In genomic region chr9:92963831-92964606, GRCh38 we compare ENCODE assay signal across 8 cellular contexts. TPM values are rescaled to one million over a fixed set of nuclear protein-coding genes. Genes with fewer than 3 reads are reported as not detected.
DNase-seq lines count a peak whose midpoint lies in the region; ATAC-seq and TF ChIP-seq lines count a peak whose summit lies in the region.

No MANE protein-coding gene starts in this region.

- WGBS in thyroid gland, 2 donors: 83 to 89% methylated on average over 16 of the region's 16 CpGs

- CTCF ChIA-PET in A673 (lab: Charles Lee): no interaction called here

- BruUV-seq in A673 (replicated peaks; lab: Mats Ljungman, UMichigan): no TSS peak

- no peak for TF ChIP-seq CTCF in A673 (conservative IDR thresholded peaks at IDR 0.05; ENCODE audit: low read depth, low read length)
- TF ChIP-seq CTCF in thyroid gland (IDR thresholded peaks at IDR 0.05): no peak

- no peaks in the 10 kb centered on the region for H3K27me3 ChIP-seq in A673 (replicated peaks; ENCODE audit: insufficient read depth, low read depth, low read length, poor library complexity)
- H3K27me3 ChIP-seq in thyroid gland: no peaks in the 10 kb centered on the region

- ATAC-seq in GM19455 (IDR thresholded peaks at IDR 0.05; ENCODE audit: unreplicated experiment): peak; percentile 75
- peak; percentile 75 for ATAC-seq in HG03521 (IDR thresholded peaks at IDR 0.05; ENCODE audit: unreplicated experiment)

- H3K4me3 ChIP-seq in A673 (ENCODE audit: low read depth, low read length, poor library complexity, severe bottlenecking) (no peak overlapping the region), thyroid gland (replicated peaks in 1 of 3) (no peak overlapping the region)

- intact Hi-C loops in A673 (cut with micrococcal nuclease; ENCODE audit: unreplicated experiment): no loop called here
- intact Hi-C loops in thyroid gland (cut with DNase I): no loop called here

- TF ChIP-seq POLR2A in erythroblast (IDR thresholded peaks at IDR 0.05; ENCODE audit: low read length): peak; percentile 66
- TF ChIP-seq POLR2A in thyroid gland (IDR thresholded peaks at IDR 0.05): no peak

- no peak overlapping the region for H3K27ac ChIP-seq in A673 (ENCODE audit: low read depth, low read length, poor library complexity, severe bottlenecking)
- peak overlapping the region in 1 of 3 donors; percentile 17 for H3K27ac ChIP-seq in thyroid gland

- H3K36me3 ChIP-seq in A673 (ENCODE audit: insufficient read depth, low read length, poor library complexity, severe bottlenecking): no peaks in the 10 kb centered on the region
- H3K36me3 ChIP-seq in thyroid gland: no peaks in the 10 kb centered on the region

- DNase-seq in Ammon's horn (ENCODE audit: low spot score): peak; percentile 54
- DNase-seq in activated CD4-positive, alpha-beta T cell treated with anti-CD3 and anti-CD28 coated beads for 48 hours: peak; percentile 77
- peak; percentile 64 to 74 for DNase-seq in erythroblast (lab: John Stamatoyannopoulos, UW)
- peak; percentile 42 to 43 for DNase-seq in stimulated activated CD4-positive, alpha-beta T cell treated with anti-CD3 and anti-CD28 coated beads, Interleukin-15, amount 100 ng/mL, for 1 hour (ENCODE audit: low read depth in 1 of 2, low spot score in 1 of 2)
- DNase-seq in A673 (ENCODE audit: low spot score): no peak
- DNase-seq in thyroid gland: no peak

- H3K9me3 ChIP-seq in A673 (ENCODE audit: low read depth, low read length, poor library complexity, severe bottlenecking) (no peaks in the 10 kb centered on the region), thyroid gland (no peaks in the 10 kb centered on the region)

- POLR2A ChIA-PET in A673 (lab: Charles Lee; ENCODE audit: low non-redundant PET): no interaction called here

- H3K4me1 ChIP-seq in A673 (ENCODE audit: insufficient read depth, low read length, poor library complexity, severe bottlenecking): no peaks in the 10 kb centered on the region
- H3K4me1 ChIP-seq in thyroid gland: no peaks in the 10 kb centered on the region

RNA-seq across cellular contexts. Expression of gene FGD3, which starts 16.7 kb away (rescaled TPM):
- total RNA-seq in A673 (2021): 0.09 and 0.17 TPM in 2 replicates
- total RNA-seq in thyroid gland: 1 to 10 TPM; 5.2 to 6.6 (median 5.6) TPM

Comparison
In these comparisons a context has a peak if more than half of its experiments do, and no peak if none do; other contexts are left out.
1. DNase-seq: peak in Ammon's horn (single experiment), activated CD4-positive, alpha-beta T cell treated with anti-CD3 and anti-CD28 coated beads for 48 hours (single experiment), erythroblast (2 of 2) and stimulated activated CD4-positive, alpha-beta T cell treated with anti-CD3 and anti-CD28 coated beads, Interleukin-15, amount 100 ng/mL, for 1 hour (2 of 2); none in A673 (single experiment) and thyroid gland (0 of 2).